9 cellular contexts compared by ENCODE assay signal in the genomic region with DNA sequence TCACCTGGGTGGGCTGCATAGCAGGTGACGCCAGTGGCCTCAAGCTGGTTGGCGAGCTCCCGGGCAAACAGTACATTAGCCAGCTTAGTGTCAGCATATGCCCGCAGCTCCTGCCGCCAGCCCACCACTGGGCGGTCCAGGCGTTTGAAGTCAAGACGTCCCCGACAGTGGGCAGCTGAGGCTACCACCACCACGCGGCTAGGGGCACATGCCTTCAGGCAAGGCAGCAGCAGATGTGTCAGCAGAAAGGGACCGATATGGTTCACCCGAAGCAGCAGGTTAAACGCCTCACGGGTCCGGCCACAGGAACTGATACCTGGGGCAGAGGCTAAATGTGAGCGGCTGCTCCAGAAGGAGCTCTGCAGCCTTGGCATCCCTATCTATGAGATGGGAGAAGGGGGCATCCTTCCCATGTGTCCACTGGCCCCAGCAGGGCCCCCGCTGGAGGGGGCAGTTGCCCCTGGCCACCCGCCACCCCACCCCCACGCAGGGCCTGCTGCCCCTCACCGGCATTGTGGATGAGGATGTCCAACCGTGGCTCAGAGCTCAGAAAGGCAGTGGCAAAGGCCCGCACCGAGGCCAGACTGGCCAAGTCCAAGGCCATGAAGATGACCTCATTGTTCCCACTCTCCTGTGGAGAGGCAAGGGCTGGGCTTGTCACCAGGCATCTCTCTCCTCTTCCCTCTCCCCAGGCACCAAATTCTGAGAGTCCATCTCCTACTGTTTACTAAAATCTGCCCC. TPM values are rescaled to one million over a fixed set of nuclear protein-coding genes. Genes with fewer than 3 reads are reported as not detected.
DNase-seq lines count a peak whose midpoint lies in the region; ATAC-seq, FAIRE-seq and TF ChIP-seq lines count a peak whose summit lies in the region.
"Had no signal": no experiment of that assay in that cellular context is flagged by ENCODE, and none has a peak within 500 bp of the region (broad histone marks: within the 10 kb centered on the region; RNA-seq: fewer than 3 reads in every experiment).

No MANE protein-coding gene starts in this region.

- peaks cover under 1% of the 10 kb centered on the region for H3K79me2 ChIP-seq in astrocyte (ENCODE audit: insufficient read depth, low read length)

- WGBS in prostate gland = 91% methylated on average over 24 of the region's 24 CpGs

- peak overlapping the region; percentile 92 for H3K27ac Mint-ChIP-seq in activated CD4-positive, alpha-beta T cell treated with anti-CD3 and anti-CD28 coated beads for 36 hours
- H3K27ac Mint-ChIP-seq in astrocyte (ENCODE audit: unreplicated experiment) = no peak overlapping the region

- no peaks in the 10 kb centered on the region for H3K27me3 Mint-ChIP-seq in activated CD4-positive, alpha-beta T cell treated with anti-CD3 and anti-CD28 coated beads for 36 hours
- H3K27me3 Mint-ChIP-seq in astrocyte (ENCODE audit: low read depth, unreplicated experiment) = peaks cover 1% of the 10 kb centered on the region

- H3K27ac ChIP-seq in astrocyte (ENCODE audit: low read depth, low read length) (no peak overlapping the region), prostate gland (peak overlapping the region; percentile 78 to 85)
- H3K27ac ChIP-seq: SJSA1 had no signal

- no peak overlapping the region for H3K9ac ChIP-seq in astrocyte (ENCODE audit: low read length)

- H3K9me3 ChIP-seq in astrocyte (ENCODE audit: insufficient read depth, low read depth, low read length) = no peaks in the 10 kb centered on the region
- H3K9me3 ChIP-seq in prostate gland = no peaks in the 10 kb centered on the region

- H3K4me3 Mint-ChIP-seq in activated CD4-positive, alpha-beta T cell treated with anti-CD3 and anti-CD28 coated beads for 36 hours = peak overlapping the region; percentile 87
- H3K4me3 Mint-ChIP-seq in astrocyte (ENCODE audit: unreplicated experiment) = peak overlapping the region; percentile 89

- no peak for FAIRE-seq in astrocyte (lab: Jason Lieb, UNC)
- FAIRE-seq: GM18507 had no signal

- H3K36me3 ChIP-seq in astrocyte (ENCODE audit: insufficient read depth, low read length) (peaks cover 10% of the 10 kb centered on the region), prostate gland (peaks cover 0 to 3% of the 10 kb centered on the region in 2 donors)

- H3K4me2 ChIP-seq in astrocyte (ENCODE audit: low read length) = no peak overlapping the region

- H2AFZ ChIP-seq in astrocyte (ENCODE audit: low read depth, low read length) = no peak overlapping the region

- H3K4me1 Mint-ChIP-seq in activated CD4-positive, alpha-beta T cell treated with anti-CD3 and anti-CD28 coated beads for 36 hours = peaks cover 45% of the 10 kb centered on the region
- peaks cover 17% of the 10 kb centered on the region for H3K4me1 Mint-ChIP-seq in astrocyte (ENCODE audit: low read depth, unreplicated experiment)

- peaks cover 17% of the 10 kb centered on the region for H3K4me1 ChIP-seq in astrocyte (ENCODE audit: insufficient read depth, low read length)
- H3K4me1 ChIP-seq in prostate gland (replicated peaks) = peaks cover 16% of the 10 kb centered on the region

- peaks cover 30% of the 10 kb centered on the region for H3K36me3 Mint-ChIP-seq in activated CD4-positive, alpha-beta T cell treated with anti-CD3 and anti-CD28 coated beads for 36 hours (ENCODE audit: low read depth)
- peaks cover 9% of the 10 kb centered on the region for H3K36me3 Mint-ChIP-seq in astrocyte (ENCODE audit: low read depth, unreplicated experiment)

- H3K9me3 Mint-ChIP-seq in activated CD4-positive, alpha-beta T cell treated with anti-CD3 and anti-CD28 coated beads for 36 hours (ENCODE audit: low read depth) = no peaks in the 10 kb centered on the region
- no peaks in the 10 kb centered on the region for H3K9me3 Mint-ChIP-seq in astrocyte (ENCODE audit: unreplicated experiment)

- H4K20me1 ChIP-seq in astrocyte (ENCODE audit: insufficient read depth, low read length) = peaks cover 29% of the 10 kb centered on the region

- CTCF ChIA-PET in activated CD4-positive, alpha-beta T cell treated with anti-CD3 and anti-CD28 coated beads for 36 hours (lab: Charles Lee) = interaction anchor here (0.7 to 2.9 kb wide), 14 partner anchors 9 to 227 kb away, joined by 3 to 13 read pairs (median 3); a partner anchor contains a TSS

- no peak overlapping the region for H3K4me3 ChIP-seq in astrocyte (ENCODE audit: insufficient read depth, low read depth, low read length)
- H3K4me3 ChIP-seq in prostate gland = peak overlapping the region in 1 of 2 donors; percentile 73

- H3K27me3 ChIP-seq in astrocyte (ENCODE audit: insufficient read depth, low read length) (no peaks in the 10 kb centered on the region), prostate gland (replicated peaks; ENCODE audit: insufficient read depth) (no peaks in the 10 kb centered on the region)
- H3K27me3 ChIP-seq: SJSA1 had no signal

- POLR2A ChIA-PET in activated CD4-positive, alpha-beta T cell treated with anti-CD3 and anti-CD28 coated beads for 36 hours (lab: Charles Lee) = no interaction called here

- TF ChIP-seq CTCF in astrocyte (IDR thresholded peaks at IDR 0.05; ENCODE audit: insufficient read depth, low read depth, low read length) (no peak), prostate gland (IDR thresholded peaks at IDR 0.05) (no peak)

- intact Hi-C loops in activated CD4-positive, alpha-beta T cell treated with anti-CD3 and anti-CD28 coated beads for 36 hours (cut with DNase I, micrococcal nuclease) = loop anchor here in 1 of 2 experiments (5.0 kb wide), 1 partner anchor 239 kb away; a partner anchor contains a TSS
- intact Hi-C loops in prostate gland (cut with DNase I) = no loop called here

- DNase-seq in activated CD4-positive, alpha-beta T cell treated with anti-CD3 and anti-CD28 coated beads for 36 hours = no peak
- DNase-seq in activated CD4-positive, alpha-beta T cell treated with anti-CD3 and anti-CD28 coated beads for 4 hours = no peak
- DNase-seq in astrocyte (ENCODE audit: low read depth) = no peak
- no peak for DNase-seq in prostate gland (ENCODE audit: low spot score)
- DNase-seq in effector CD8-positive, alpha-beta T cell (lab: John Stamatoyannopoulos, UW) = no peak
- DNase-seq: NCI-H1417 had no signal

- ATAC-seq in activated CD4-positive, alpha-beta T cell treated with anti-CD3 and anti-CD28 coated beads for 36 hours = no peak
- no peak for ATAC-seq in GM18520 (IDR thresholded peaks at IDR 0.05; ENCODE audit: unreplicated experiment)

- TF ChIP-seq POLR2A in prostate gland (IDR thresholded peaks at IDR 0.05) = no peak

RNA-seq across cellular contexts. Expression of a gene that starts 1.7 kb away (rescaled TPM):
- 10 to 100 TPM; 23.3 to 29.5 TPM for total RNA-seq in activated CD4-positive, alpha-beta T cell treated with anti-CD3 and anti-CD28 coated beads for 36 hours
- 4.3 and 4.5 TPM in 2 replicates for total RNA-seq in astrocyte
- total RNA-seq in prostate gland = 10 to 100 TPM; 36.8 to 61.3 TPM

RNA-seq across cellular contexts. Expression of a gene that starts 3.6 kb away (rescaled TPM):
- 10 to 100 TPM; 81.3 to 88.4 TPM for total RNA-seq in activated CD4-positive, alpha-beta T cell treated with anti-CD3 and anti-CD28 coated beads for 36 hours
- 84.4 and 87.3 TPM in 2 replicates for total RNA-seq in astrocyte
- 100 to 1,000 TPM in 1 of 2 donors, 10 to 100 TPM in 1; 82.9 to 121 TPM for total RNA-seq in prostate gland

RNA-seq across cellular contexts. Expression of a gene that starts 46.3 kb away (rescaled TPM):
- 10 to 100 TPM; 51.5 to 74.8 TPM for total RNA-seq in activated CD4-positive, alpha-beta T cell treated with anti-CD3 and anti-CD28 coated beads for 36 hours
- 38.2 and 38.4 TPM in 2 replicates for total RNA-seq in astrocyte
- 10 to 100 TPM; 49.9 to 70.8 TPM for total RNA-seq in prostate gland

RNA-seq across cellular contexts. Expression of a gene that starts 50.2 kb away (rescaled TPM):
- total RNA-seq in activated CD4-positive, alpha-beta T cell treated with anti-CD3 and anti-CD28 coated beads for 36 hours = 10 to 100 TPM; 48.6 to 52.3 TPM
- total RNA-seq in astrocyte (41.6 and 46.7 TPM in 2 replicates), prostate gland (100 to 1,000 TPM in 1 of 2 donors, 10 to 100 TPM in 1; 74.9 to 112 TPM)

RNA-seq across cellular contexts. Expression of a gene that starts 58.6 kb away (rescaled TPM):
- 10 to 100 TPM; 16.8 to 20.8 TPM for total RNA-seq in activated CD4-positive, alpha-beta T cell treated with anti-CD3 and anti-CD28 coated beads for 36 hours
- total RNA-seq in astrocyte = 51.4 and 53.0 TPM in 2 replicates
- total RNA-seq in prostate gland = 10 to 100 TPM; 14.9 to 48.9 TPM
